1 cellular context compared by ENCODE assay signal in genomic region chr5:62306494-62307363, GRCh38.
TF ChIP-seq lines count a peak whose summit lies in the region.

No MANE protein-coding gene starts in this region.

TF ChIP-seq in HepG2, 621 proteins besides CTCF, POLR2A, EP300 and RAD21 (continued from another document and continues in another):
- peak; percentile 19; the same call in 1 of the 2 replicates for TF ChIP-seq MAX (IDR thresholded peaks at IDR 0.05)
- no peak for TF ChIP-seq GABPA (IDR thresholded peaks at IDR 0.05; ENCODE audit: low read depth, low read length)
- peak; percentile 46; the same call in 1 of the 2 replicates for TF ChIP-seq GABPA (CRISPR knock-in tag; IDR thresholded peaks at IDR 0.05; ENCODE audit: low read depth)
- TF ChIP-seq DZIP1 (CRISPR knock-in tag; IDR thresholded peaks at IDR 0.05) = 0 out of 2 replicates have a peak, but pooled peaks have one; percentile 39
- TF ChIP-seq CREM (IDR thresholded peaks at IDR 0.05) = no peak
- no peak for TF ChIP-seq CREM (CRISPR knock-in tag; IDR thresholded peaks at IDR 0.05)
- TF ChIP-seq HES4 (CRISPR knock-in tag; IDR thresholded peaks at IDR 0.05; ENCODE audit: borderline replicate concordance) = no peak
- TF ChIP-seq CHD4 (IDR thresholded peaks at IDR 0.05; ENCODE audit: borderline replicate concordance, low read length) = no peak
- no peak; the same call in 1 of the 2 replicates for TF ChIP-seq ZFX (CRISPR knock-in tag; IDR thresholded peaks at IDR 0.05; ENCODE audit: low read depth)
- no peak for TF ChIP-seq TSC22D2 (CRISPR knock-in tag; IDR thresholded peaks at IDR 0.05; ENCODE audit: borderline replicate concordance)
- TF ChIP-seq SMAD3 (CRISPR knock-in tag; IDR thresholded peaks at IDR 0.05) = no peak
- TF ChIP-seq JUND (CRISPR knock-in tag; IDR thresholded peaks at IDR 0.05) = no peak
- TF ChIP-seq ZBTB8A (CRISPR knock-in tag; IDR thresholded peaks at IDR 0.05; ENCODE audit: borderline replicate concordance, low read depth) = no peak
- TF ChIP-seq MAF1 (CRISPR knock-in tag; IDR thresholded peaks at IDR 0.05; ENCODE audit: borderline replicate concordance) = no peak
- TF ChIP-seq YY1 (IDR thresholded peaks at IDR 0.05; ENCODE audit: insufficient read depth, insufficient replicate concordance, low read depth, low read length) = no peak
- TF ChIP-seq ETV5 (CRISPR knock-in tag; IDR thresholded peaks at IDR 0.05; ENCODE audit: borderline replicate concordance) = 0 out of 2 replicates have a peak, but pooled peaks have one; percentile 10
- no peak for TF ChIP-seq HBP1 (CRISPR knock-in tag; IDR thresholded peaks at IDR 0.05; ENCODE audit: low read depth)
- no peak for TF ChIP-seq ATM (IDR thresholded peaks at IDR 0.05; ENCODE audit: borderline replicate concordance)
- no peak for TF ChIP-seq KAT8 (CRISPR knock-in tag; IDR thresholded peaks at IDR 0.05)
- no peak for TF ChIP-seq ZNF205 (CRISPR knock-in tag; IDR thresholded peaks at IDR 0.05)
- TF ChIP-seq ZNF773 (CRISPR knock-in tag; IDR thresholded peaks at IDR 0.05; ENCODE audit: borderline replicate concordance) = no peak
- no peak for TF ChIP-seq NCOA2 (CRISPR knock-in tag; IDR thresholded peaks at IDR 0.05)
- TF ChIP-seq PHF5A (CRISPR knock-in tag; IDR thresholded peaks at IDR 0.05; ENCODE audit: low read depth, unreplicated experiment) = no peak
- no peak for TF ChIP-seq ZFP62 (CRISPR knock-in tag; IDR thresholded peaks at IDR 0.05)
- TF ChIP-seq SP1 (IDR thresholded peaks at IDR 0.05) = no peak
- TF ChIP-seq SP1 (CRISPR knock-in tag; IDR thresholded peaks at IDR 0.05) = no peak
- no peak for TF ChIP-seq ZNF30 (CRISPR knock-in tag; IDR thresholded peaks at IDR 0.05)
- TF ChIP-seq FLYWCH1 (CRISPR knock-in tag; IDR thresholded peaks at IDR 0.05) = peak; percentile 22; the same call in 1 of the 2 replicates
- no peak for TF ChIP-seq ONECUT2 (CRISPR knock-in tag; IDR thresholded peaks at IDR 0.05)
- TF ChIP-seq ZFYVE20 (CRISPR knock-in tag; IDR thresholded peaks at IDR 0.05; ENCODE audit: borderline replicate concordance, low read depth) = no peak
- peak; percentile 23 for TF ChIP-seq ZNF18 (CRISPR knock-in tag; IDR thresholded peaks at IDR 0.05; ENCODE audit: insufficient replicate concordance)
- no peak for TF ChIP-seq ZNF569 (CRISPR knock-in tag; IDR thresholded peaks at IDR 0.05; ENCODE audit: borderline replicate concordance)
- TF ChIP-seq ZNF274 (CRISPR knock-in tag; IDR thresholded peaks at IDR 0.05) = no peak
- no peak for TF ChIP-seq ELF3 (CRISPR knock-in tag; IDR thresholded peaks at IDR 0.05)
- TF ChIP-seq TAF1 (CRISPR knock-in tag; IDR thresholded peaks at IDR 0.05) = peak; percentile 42; the same call in 1 of the 2 replicates
- no peak for TF ChIP-seq TAF15 (IDR thresholded peaks at IDR 0.05; ENCODE audit: low read depth, low read length, poor library complexity, severe bottlenecking)
- 0 out of 2 replicates have a peak, but pooled peaks have one; percentile 74 for TF ChIP-seq ARHGAP35 (CRISPR knock-in tag; IDR thresholded peaks at IDR 0.05; ENCODE audit: borderline replicate concordance)
- TF ChIP-seq SRY (CRISPR knock-in tag; IDR thresholded peaks at IDR 0.05) = no peak; the same call in 1 of the 2 replicates
- no peak for TF ChIP-seq ZNF883 (CRISPR knock-in tag; IDR thresholded peaks at IDR 0.05; ENCODE audit: not compliant biosample characterization)
- TF ChIP-seq, protein P1, sequence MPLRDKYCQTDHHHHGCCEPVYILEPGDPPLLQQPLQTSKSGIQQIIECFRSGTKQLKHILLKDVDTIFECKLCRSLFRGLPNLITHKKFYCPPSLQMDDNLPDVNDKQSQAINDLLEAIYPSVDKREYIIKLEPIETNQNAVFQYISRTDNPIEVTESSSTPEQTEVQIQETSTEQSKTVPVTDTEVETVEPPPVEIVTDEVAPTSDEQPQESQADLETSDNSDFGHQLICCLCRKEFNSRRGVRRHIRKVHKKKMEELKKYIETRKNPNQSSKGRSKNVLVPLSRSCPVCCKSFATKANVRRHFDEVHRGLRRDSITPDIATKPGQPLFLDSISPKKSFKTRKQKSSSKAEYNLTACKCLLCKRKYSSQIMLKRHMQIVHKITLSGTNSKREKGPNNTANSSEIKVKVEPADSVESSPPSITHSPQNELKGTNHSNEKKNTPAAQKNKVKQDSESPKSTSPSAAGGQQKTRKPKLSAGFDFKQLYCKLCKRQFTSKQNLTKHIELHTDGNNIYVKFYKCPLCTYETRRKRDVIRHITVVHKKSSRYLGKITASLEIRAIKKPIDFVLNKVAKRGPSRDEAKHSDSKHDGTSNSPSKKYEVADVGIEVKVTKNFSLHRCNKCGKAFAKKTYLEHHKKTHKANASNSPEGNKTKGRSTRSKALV (CRISPR knock-in tag; IDR thresholded peaks at IDR 0.05) = no peak
- TF ChIP-seq HINFP (CRISPR knock-in tag; IDR thresholded peaks at IDR 0.05; ENCODE audit: low read depth) = no peak
- no peak for TF ChIP-seq ZNF367 (CRISPR knock-in tag; IDR thresholded peaks at IDR 0.05; ENCODE audit: borderline replicate concordance)
- 0 out of 2 replicates have a peak, but pooled peaks have one; percentile 12 for TF ChIP-seq BCL6 (CRISPR knock-in tag; IDR thresholded peaks at IDR 0.05)
- no peak for TF ChIP-seq ZNF83 (CRISPR knock-in tag; IDR thresholded peaks at IDR 0.05; ENCODE audit: borderline replicate concordance)
- TF ChIP-seq HIVEP1 (CRISPR knock-in tag; IDR thresholded peaks at IDR 0.05) = no peak
- no peak for TF ChIP-seq RXRA (CRISPR knock-in tag; IDR thresholded peaks at IDR 0.05)
- TF ChIP-seq ZBTB38 (CRISPR knock-in tag; IDR thresholded peaks at IDR 0.05) = no peak
- no peak for TF ChIP-seq HMGXB3 (CRISPR knock-in tag; IDR thresholded peaks at IDR 0.05; ENCODE audit: borderline replicate concordance)
- TF ChIP-seq ZNF549 (CRISPR knock-in tag; IDR thresholded peaks at IDR 0.05) = no peak
- no peak for TF ChIP-seq PAWR (CRISPR knock-in tag; IDR thresholded peaks at IDR 0.05; ENCODE audit: borderline replicate concordance)
- no peak for TF ChIP-seq ZNF619 (CRISPR knock-in tag; IDR thresholded peaks at IDR 0.05)
- no peak for TF ChIP-seq MYC (CRISPR knock-in tag; IDR thresholded peaks at IDR 0.05; ENCODE audit: borderline replicate concordance)
- no peak for TF ChIP-seq RFX3 (CRISPR knock-in tag; IDR thresholded peaks at IDR 0.05)
- TF ChIP-seq ZNF335 (CRISPR knock-in tag; IDR thresholded peaks at IDR 0.05) = no peak
- 0 out of 2 replicates have a peak, but pooled peaks have one; percentile 23 for TF ChIP-seq ELF4 (CRISPR knock-in tag; IDR thresholded peaks at IDR 0.05; ENCODE audit: borderline replicate concordance)
- TF ChIP-seq PAF1 (CRISPR knock-in tag; IDR thresholded peaks at IDR 0.05) = no peak
- no peak for TF ChIP-seq ZNF124 (CRISPR knock-in tag; IDR thresholded peaks at IDR 0.05)
- TF ChIP-seq ZNF577 (CRISPR knock-in tag; IDR thresholded peaks at IDR 0.05; ENCODE audit: borderline replicate concordance, low read depth) = no peak
- TF ChIP-seq, protein P2, sequence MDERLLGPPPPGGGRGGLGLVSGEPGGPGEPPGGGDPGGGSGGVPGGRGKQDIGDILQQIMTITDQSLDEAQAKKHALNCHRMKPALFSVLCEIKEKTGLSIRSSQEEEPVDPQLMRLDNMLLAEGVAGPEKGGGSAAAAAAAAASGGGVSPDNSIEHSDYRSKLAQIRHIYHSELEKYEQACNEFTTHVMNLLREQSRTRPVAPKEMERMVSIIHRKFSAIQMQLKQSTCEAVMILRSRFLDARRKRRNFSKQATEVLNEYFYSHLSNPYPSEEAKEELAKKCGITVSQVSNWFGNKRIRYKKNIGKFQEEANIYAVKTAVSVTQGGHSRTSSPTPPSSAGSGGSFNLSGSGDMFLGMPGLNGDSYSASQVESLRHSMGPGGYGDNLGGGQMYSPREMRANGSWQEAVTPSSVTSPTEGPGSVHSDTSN (CRISPR knock-in tag; IDR thresholded peaks at IDR 0.05) = no peak
- peak; percentile 71; the same call in 1 of the 2 replicates for TF ChIP-seq ZNF546 (CRISPR knock-in tag; conservative IDR thresholded peaks at IDR 0.05)
